16 cellular contexts compared by ENCODE assay signal in genomic region chr6:75484535-75484934, GRCh38. TPM values are rescaled to one million over a fixed set of nuclear protein-coding genes. Genes with fewer than 3 reads are reported as not detected.
A peak's percentile ranks its signal among the peaks of the same experiment; 100 is the strongest.
DNase-seq lines count a peak whose midpoint lies in the region; ATAC-seq lines count a peak whose summit lies in the region.
"Had no signal": no experiment of that assay in that cellular context is flagged by ENCODE, and none has a peak within 500 bp of the region (broad histone marks: within the 10 kb centered on the region; RNA-seq: fewer than 3 reads in every experiment).

No MANE protein-coding gene starts in this region.

- DNase-seq in inferior parietal cortex (ENCODE audit: extremely low spot score) (no peak), H4 (ENCODE audit: low spot score) (no peak), NCI-H2107 treated with DMSO at 0.1 percent for 48 hours (lab: John Stamatoyannopoulos, UW; ENCODE audit: unreplicated experiment) (no peak)
- DNase-seq in activated CD8-positive, alpha-beta memory T cell treated with anti-CD3 and anti-CD28 coated beads for 24 hours, result no peak
- DNase-seq: ACHN; activated T-cell treated with anti-CD3 and anti-CD28 coated beads for 4 hours; COR-L47; NCI-H1417 treated with DMSO at 0.1 percent for 48 hours; NCI-H510A; stimulated activated CD4-positive, alpha-beta T cell treated with anti-CD3 and anti-CD28 coated beads, Interleukin-2, amount 100 ng/mL, for 24 hours; T-cell had no signal

- ATAC-seq in GM18511 (IDR thresholded peaks at IDR 0.05; ENCODE audit: unreplicated experiment) (peak; percentile 63), GM21390 (IDR thresholded peaks at IDR 0.05; ENCODE audit: unreplicated experiment) (peak; percentile 86), HG02943 (IDR thresholded peaks at IDR 0.05; ENCODE audit: low read depth, unreplicated experiment) (peak; percentile 84), HG03521 (IDR thresholded peaks at IDR 0.05; ENCODE audit: unreplicated experiment) (peak; percentile 87)
- ATAC-seq: K562, T-cell had no signal

RNA-seq across cellular contexts. Expression of gene FILIP1, which starts 9.1 kb away (rescaled TPM):
- 0.31 and 0.88 TPM in 2 replicates for total RNA-seq in H4 (2014; rRNA removed; shearing (Covaris generic))
